Comparison of ENCODE assay signal across 27 cellular contexts in genomic region chr1:74420497-74420896, GRCh38.
"Had no signal": no experiment of that assay in that cellular context is flagged by ENCODE, and none has a peak within 500 bp of the region (broad histone marks: within the 10 kb centered on the region; RNA-seq: fewer than 3 reads in every experiment).

No MANE protein-coding gene starts in this region.

- H3K9me3 ChIP-seq: ascending aorta, Peyer's patch had no signal

- H3K27me3 ChIP-seq: ascending aorta, Peyer's patch had no signal

- H3K9ac ChIP-seq: KMS-11 had no signal

- H3K36me3 ChIP-seq: ascending aorta, Peyer's patch had no signal

- H3K27ac ChIP-seq: ascending aorta, KMS-11, Peyer's patch had no signal

- ATAC-seq: activated CD8-positive, alpha-beta T cell treated with anti-CD3 and anti-CD28 coated beads for 36 hours; PC-3 had no signal

- H3K4me1 ChIP-seq: ascending aorta, Peyer's patch had no signal

- DNase-seq: activated CD4-positive, alpha-beta T cell treated with anti-CD3 and anti-CD28 coated beads, Interleukin-2, amount 10 ng/mL, durations not matched to agents 24 days and 14 days; activated CD4-positive, alpha-beta T cell treated with anti-CD3 and anti-CD28 coated beads, Interleukin-2, amount 50 U/mL, for 4 hours; activated CD8-positive, alpha-beta T cell treated with anti-CD3 and anti-CD28 coated beads for 36 hours; activated gamma-delta T cell; activated naive CD4-positive, alpha-beta T cell treated with Interleukin-2 at 50 U/mL for 16 hours; activated naive CD8-positive, alpha-beta T cell treated with anti-CD3 and anti-CD28 coated beads, Interleukin-2, amount 10 ng/mL, durations not matched to agents 7 days and 5 days; activated T-cell treated with anti-CD3 and anti-CD28 coated beads, Interleukin-2, amount 50 U/mL, for 24 hours; amygdala; MM.1S; MV-4-11; NCI-H1092; NCI-H1436 treated with DMSO at 0.1 percent for 48 hours; NCI-H1694 treated with DMSO at 0.1 percent for 48 hours; NCI-H2029; NCI-H510A; NCI-H526; NCI-H748 treated with DMSO at 0.1 percent for 48 hours; NK-92 treated with Interleukin-12 subunit alpha and Interleukin-12 subunit beta, amount 100 ng/mL, for 24 hours; PC-3; Peyer's patch; RPMI8226; SW 1271; T-helper 1 cell; T-helper 2 cell; T-helper 9 cell had no signal

- H3K4me2 ChIP-seq: KMS-11 had no signal

- H3K4me3 ChIP-seq: ascending aorta, Peyer's patch had no signal
